13 cellular contexts compared by ENCODE assay signal in genomic region chr16:54277845-54278703, GRCh38. TPM values are rescaled to one million over a fixed set of nuclear protein-coding genes. Genes with fewer than 3 reads are reported as not detected.
DNase-seq lines count a peak whose midpoint lies in the region; ATAC-seq and TF ChIP-seq lines count a peak whose summit lies in the region.
"Had no signal": no experiment of that assay in that cellular context is flagged by ENCODE, and none has a peak within 500 bp of the region (broad histone marks: within the 10 kb centered on the region; RNA-seq: fewer than 3 reads in every experiment).

No MANE protein-coding gene starts in this region.

- no peak overlapping the region for H3K27ac Mint-ChIP-seq in HFFc6

- WGBS in stomach, 5 donors = 28 to 52% (median 44%) methylated on average over 17 of the region's 17 CpGs

- no peaks in the 10 kb centered on the region for H3K9me3 ChIP-seq in stomach
- H3K9me3 ChIP-seq: MG63 had no signal

- peaks cover 1% of the 10 kb centered on the region for H3K27me3 Mint-ChIP-seq in HFFc6 (ENCODE audit: insufficient read depth)

- no peak for TF ChIP-seq EP300 in stomach (IDR thresholded peaks at IDR 0.05)

- peaks cover 8% of the 10 kb centered on the region for H3K36me3 Mint-ChIP-seq in HFFc6 (ENCODE audit: low read depth)

- H3K4me1 ChIP-seq in stomach = peaks cover 9 to 24% (median 13%) of the 10 kb centered on the region in 4 donors

- DNase-seq in NCI-H1417 (lab: John Stamatoyannopoulos, UW) (peak; percentile 15 to 55 (median 24)), NCI-H1417 treated with DMSO at 0.1 percent for 48 hours (lab: John Stamatoyannopoulos, UW) (no peak), NCI-H748 (lab: John Stamatoyannopoulos, UW; ENCODE audit: unreplicated experiment) (peak; percentile 86), inferior parietal cortex (ENCODE audit: extremely low spot score) (peak; percentile 14), stomach (peak; percentile 47), HFFc6 (no peak)
- DNase-seq: 8988T; dermis blood vessel endothelial cell; MG63; NK-92 treated with Interleukin-12 subunit alpha and Interleukin-12 subunit beta, amount 100 ng/mL, for 24 hours; SIG-M5 had no signal

- intact Hi-C loops in stomach (cut with DNase I; ENCODE audit: low total_unique reads) = no loop called here

- no peak overlapping the region for H3K4me3 Mint-ChIP-seq in HFFc6

- peaks cover 10% of the 10 kb centered on the region for H3K4me1 Mint-ChIP-seq in HFFc6 (ENCODE audit: low read depth)

- H3K4me3 ChIP-seq in stomach = no peak overlapping the region
- H3K4me3 ChIP-seq: MG63 had no signal

- no peaks in the 10 kb centered on the region for H3K36me3 ChIP-seq in stomach

- no peak for TF ChIP-seq CTCF in stomach (IDR thresholded peaks at IDR 0.05)
- no peak for TF ChIP-seq CTCF in HFFc6 (IDR thresholded peaks at IDR 0.05)

- H3K27ac ChIP-seq in stomach = peak overlapping the region; percentile 61 to 82 (median 64)

- ATAC-seq in HG03175 (IDR thresholded peaks at IDR 0.05; ENCODE audit: unreplicated experiment) (no peak), GM19397 (IDR thresholded peaks at IDR 0.05; ENCODE audit: unreplicated experiment) (no peak)

- H3K9me3 Mint-ChIP-seq in HFFc6 = peaks cover 2% of the 10 kb centered on the region; the same call in 1 of the 2 replicates

- no peak for TF ChIP-seq POLR2A in stomach (IDR thresholded peaks at IDR 0.05)

- H3K27me3 ChIP-seq in stomach = peaks cover 0 to 30% (median 19%) of the 10 kb centered on the region in 3 donors
- H3K27me3 ChIP-seq: MG63 had no signal

RNA-seq across cellular contexts. Expression of gene IRX3, which starts 8.5 kb away (rescaled TPM):
- total RNA-seq in stomach = 10 to 100 TPM in 2 of 5 donors, 1 to 10 TPM in 1, under 1 TPM in 1, not detected in 1; 0.58 to 42.4 (median 7.6) TPM
- polyA plus RNA-seq in stomach = 10 to 100 TPM; 11.2 to 22.6 (median 15.7) TPM
- total RNA-seq in HFFc6 (2021; fragmentation: NEBNext Ultra II Directional; extraction: Animal tissue kit (Norgen Biotek cat#: 25700)) = 10 to 100 TPM in 4 of 6 experiments, 1 to 10 TPM in 2; 5.9 to 19.4 (median 17.3) TPM

Comparison
In these comparisons a context has a peak if more than half of its experiments do, and no peak if none do; other contexts are left out.
1. DNase-seq: peak in NCI-H1417 (3 of 3), NCI-H748 (single experiment), inferior parietal cortex (single experiment) and stomach (single experiment); none in NCI-H1417 treated with DMSO at 0.1 percent for 48 hours (single experiment) and HFFc6 (single experiment).